Comparison of ENCODE assay signal across 31 cellular contexts in genomic region chr6:2947424-2947823, GRCh38. TPM values are rescaled to one million over a fixed set of nuclear protein-coding genes. Genes with fewer than 3 reads are reported as not detected.
DNase-seq lines count a peak whose midpoint lies in the region; ATAC-seq and TF ChIP-seq lines count a peak whose summit lies in the region.
"Had no signal": no experiment of that assay in that cellular context is flagged by ENCODE, and none has a peak within 500 bp of the region (broad histone marks: within the 10 kb centered on the region; RNA-seq: fewer than 3 reads in every experiment).

No MANE protein-coding gene starts in this region.

- TF ChIP-seq CTCF in colonic mucosa (IDR thresholded peaks at IDR 0.05) (no peak), lung (IDR thresholded peaks at IDR 0.05; ENCODE audit: control extremely low read depth, extremely low read depth) (no peak), coronary artery (IDR thresholded peaks at IDR 0.05) (no peak)

- H3K9ac ChIP-seq in colonic mucosa (ENCODE audit: low read depth in 2 of 2, low read length in 2 of 2) = no peak overlapping the region

- H3K4me3 ChIP-seq in colonic mucosa (no peak overlapping the region), lung (no peak overlapping the region), coronary artery (no peak overlapping the region)
- H3K4me3 ChIP-seq: breast epithelium, MG63, pancreas, right lobe of liver had no signal

- no peak for DNase-seq in activated naive CD8-positive, alpha-beta T cell treated with anti-CD3 and anti-CD28 coated beads for 36 hours
- DNase-seq in activated naive CD8-positive, alpha-beta T cell treated with anti-CD3 and anti-CD28 coated beads, Interleukin-2, amount 50 U/mL, for 24 hours = no peak
- DNase-seq in colonic mucosa (peak; percentile 7), lung (ENCODE audit: low spot score) (peak; percentile 14), coronary artery (ENCODE audit: low spot score) (no peak)
- DNase-seq: activated CD4-positive, alpha-beta T cell treated with anti-CD3 and anti-CD28 coated beads, Interleukin-2, amount 10 ng/mL, durations not matched to agents 24 days and 14 days; activated naive CD4-positive, alpha-beta T cell treated with Interleukin-2 at 50 U/mL for 16 hours; CD8-positive, alpha-beta T cell; DMS 273 treated with DMSO at 0.1 percent for 48 hours; effector memory CD4-positive, alpha-beta T cell; EL; foreskin keratinocyte; hypothalamus; KBM-7; MG63; NCI-H1436; NCI-H2107; NCI-H446 treated with DMSO at 0.1 percent for 48 hours; SW 1271; T-helper 9 cell had no signal

- H3K4me1 ChIP-seq in colonic mucosa = peaks cover under 1% of the 10 kb centered on the region
- peaks cover 4 to 6% of the 10 kb centered on the region in 2 donors for H3K4me1 ChIP-seq in lung (ENCODE audit: control insufficient read depth in 2 of 2, insufficient read depth in 2 of 2, low read length in 2 of 2)
- H3K4me1 ChIP-seq: breast epithelium, foreskin keratinocyte had no signal

- H3K27me3 ChIP-seq in colonic mucosa (no peaks in the 10 kb centered on the region), lung (ENCODE audit: control insufficient read depth, insufficient read depth) (no peaks in the 10 kb centered on the region)
- H3K27me3 ChIP-seq: breast epithelium, foreskin keratinocyte, MG63, pancreas, right lobe of liver had no signal

- H3K27ac ChIP-seq in colonic mucosa = no peak overlapping the region
- no peak overlapping the region for H3K27ac ChIP-seq in lung (ENCODE audit: low read depth in 1 of 2, low read length in 1 of 2)
- H3K27ac ChIP-seq in coronary artery = no peak overlapping the region
- H3K27ac ChIP-seq: breast epithelium, foreskin keratinocyte, pancreas, right lobe of liver had no signal

- H3K9me3 Mint-ChIP-seq in activated naive CD8-positive, alpha-beta T cell treated with anti-CD3 and anti-CD28 coated beads for 36 hours = no peaks in the 10 kb centered on the region
- no peaks in the 10 kb centered on the region for H3K9me3 Mint-ChIP-seq in activated naive CD8-positive, alpha-beta T cell treated with anti-CD3 and anti-CD28 coated beads, Interleukin-2, amount 50 U/mL, for 24 hours
- H3K9me3 Mint-ChIP-seq in stimulated activated memory B cell treated with anti-CD40 and anti-IgM and Interleukin-4, amounts not matched to agents 10 μg/mL and 1 μg/mL and 100 μg/mL, for 72 hours = no peaks in the 10 kb centered on the region
- H3K9me3 Mint-ChIP-seq: stimulated activated naive CD8-positive, alpha-beta T cell treated with anti-CD3 and anti-CD28 coated beads, Interleukin-15, Interleukin-2, amounts not matched to agents 100 ng/mL and 50 ng/mL, for 24 hours had no signal

- H3K36me3 ChIP-seq in colonic mucosa (no peaks in the 10 kb centered on the region), lung (ENCODE audit: control insufficient read depth in 2 of 2, insufficient read depth in 2 of 2, low read length in 2 of 2) (peaks cover 9 to 21% of the 10 kb centered on the region in 2 donors)
- H3K36me3 ChIP-seq: breast epithelium, WERI-Rb-1 had no signal

- no peaks in the 10 kb centered on the region for H3K9me3 ChIP-seq in colonic mucosa
- H3K9me3 ChIP-seq in lung (ENCODE audit: control insufficient read depth in 2 of 2, insufficient read depth in 1 of 2, low read length in 1 of 2) = no peaks in the 10 kb centered on the region
- H3K9me3 ChIP-seq: breast epithelium, MG63, pancreas, right lobe of liver had no signal

- no peak for ATAC-seq in activated naive CD8-positive, alpha-beta T cell treated with anti-CD3 and anti-CD28 coated beads, Interleukin-2, amount 50 U/mL, for 24 hours
- no peak for ATAC-seq in lung (ENCODE audit: insufficient read depth, low FRiP score)
- ATAC-seq in stimulated activated memory B cell treated with anti-CD40 and anti-IgM and Interleukin-4, amounts not matched to agents 10 μg/mL and 1 μg/mL and 100 μg/mL, for 72 hours = no peak
- no peak for ATAC-seq in HG03442 (IDR thresholded peaks at IDR 0.05; ENCODE audit: unreplicated experiment)
- no peak for ATAC-seq in GM19395 (IDR thresholded peaks at IDR 0.05; ENCODE audit: unreplicated experiment)
- ATAC-seq: CD8-positive, alpha-beta T cell; esophagus mucosa; foreskin keratinocyte; natural killer cell treated with Interleukin-12 subunit alpha and Interleukin-12 subunit beta and Interleukin-15 and Interleukin-18, amount 100 ng/mL, for 72 hours; Panc1; pancreas; right lobe of liver had no signal

- no peaks in the 10 kb centered on the region for H3K27me3 Mint-ChIP-seq in activated naive CD8-positive, alpha-beta T cell treated with anti-CD3 and anti-CD28 coated beads for 36 hours
- no peaks in the 10 kb centered on the region for H3K27me3 Mint-ChIP-seq in activated naive CD8-positive, alpha-beta T cell treated with anti-CD3 and anti-CD28 coated beads, Interleukin-2, amount 50 U/mL, for 24 hours
- H3K27me3 Mint-ChIP-seq in stimulated activated memory B cell treated with anti-CD40 and anti-IgM and Interleukin-4, amounts not matched to agents 10 μg/mL and 1 μg/mL and 100 μg/mL, for 72 hours = no peaks in the 10 kb centered on the region
- H3K27me3 Mint-ChIP-seq: natural killer cell treated with Interleukin-12 subunit alpha and Interleukin-12 subunit beta and Interleukin-15 and Interleukin-18, amount 100 ng/mL, for 72 hours; stimulated activated naive CD8-positive, alpha-beta T cell treated with anti-CD3 and anti-CD28 coated beads, Interleukin-15, Interleukin-2, amounts not matched to agents 100 ng/mL and 50 ng/mL, for 24 hours had no signal

- intact Hi-C loops in colonic mucosa (cut with DNase I) = no loop called here

- H3K27ac Mint-ChIP-seq in activated naive CD8-positive, alpha-beta T cell treated with anti-CD3 and anti-CD28 coated beads for 36 hours = peak overlapping the region; percentile 17
- no peak overlapping the region for H3K27ac Mint-ChIP-seq in activated naive CD8-positive, alpha-beta T cell treated with anti-CD3 and anti-CD28 coated beads, Interleukin-2, amount 50 U/mL, for 24 hours
- peak overlapping the region; percentile 20 for H3K27ac Mint-ChIP-seq in stimulated activated memory B cell treated with anti-CD40 and anti-IgM and Interleukin-4, amounts not matched to agents 10 μg/mL and 1 μg/mL and 100 μg/mL, for 72 hours
- H3K27ac Mint-ChIP-seq: activated CD4-positive, alpha-beta T cell treated with anti-CD3 and anti-CD28 coated beads, Interleukin-2, amount 10 ng/mL, durations not matched to agents 24 days and 14 days; CD8-positive, alpha-beta T cell; stimulated activated naive CD8-positive, alpha-beta T cell treated with anti-CD3 and anti-CD28 coated beads, Interleukin-15, Interleukin-2, amounts not matched to agents 100 ng/mL and 50 ng/mL, for 24 hours had no signal

- H3K36me3 Mint-ChIP-seq in activated naive CD8-positive, alpha-beta T cell treated with anti-CD3 and anti-CD28 coated beads for 36 hours = peaks cover 17% of the 10 kb centered on the region
- H3K36me3 Mint-ChIP-seq in activated naive CD8-positive, alpha-beta T cell treated with anti-CD3 and anti-CD28 coated beads, Interleukin-2, amount 50 U/mL, for 24 hours (ENCODE audit: low read depth) = peaks cover 13% of the 10 kb centered on the region
- peaks cover 32% of the 10 kb centered on the region for H3K36me3 Mint-ChIP-seq in stimulated activated memory B cell treated with anti-CD40 and anti-IgM and Interleukin-4, amounts not matched to agents 10 μg/mL and 1 μg/mL and 100 μg/mL, for 72 hours

- H3K4me1 Mint-ChIP-seq in activated naive CD8-positive, alpha-beta T cell treated with anti-CD3 and anti-CD28 coated beads for 36 hours = peaks cover 28% of the 10 kb centered on the region
- H3K4me1 Mint-ChIP-seq in activated naive CD8-positive, alpha-beta T cell treated with anti-CD3 and anti-CD28 coated beads, Interleukin-2, amount 50 U/mL, for 24 hours = peaks cover 38% of the 10 kb centered on the region
- peaks cover 60% of the 10 kb centered on the region for H3K4me1 Mint-ChIP-seq in stimulated activated memory B cell treated with anti-CD40 and anti-IgM and Interleukin-4, amounts not matched to agents 10 μg/mL and 1 μg/mL and 100 μg/mL, for 72 hours

- WGBS in lung, 2 donors = 86 to 96% methylated on average over 6 of the region's 6 CpGs

- no peak overlapping the region for H3K4me3 Mint-ChIP-seq in activated naive CD8-positive, alpha-beta T cell treated with anti-CD3 and anti-CD28 coated beads for 36 hours
- no peak overlapping the region for H3K4me3 Mint-ChIP-seq in activated naive CD8-positive, alpha-beta T cell treated with anti-CD3 and anti-CD28 coated beads, Interleukin-2, amount 50 U/mL, for 24 hours
- H3K4me3 Mint-ChIP-seq in stimulated activated memory B cell treated with anti-CD40 and anti-IgM and Interleukin-4, amounts not matched to agents 10 μg/mL and 1 μg/mL and 100 μg/mL, for 72 hours = no peak overlapping the region
- H3K4me3 Mint-ChIP-seq: activated CD4-positive, alpha-beta T cell treated with anti-CD3 and anti-CD28 coated beads, Interleukin-2, amount 10 ng/mL, durations not matched to agents 24 days and 14 days; CD8-positive, alpha-beta T cell; natural killer cell treated with Interleukin-12 subunit alpha and Interleukin-12 subunit beta and Interleukin-15 and Interleukin-18, amount 100 ng/mL, for 72 hours; stimulated activated naive CD8-positive, alpha-beta T cell treated with anti-CD3 and anti-CD28 coated beads, Interleukin-15, Interleukin-2, amounts not matched to agents 100 ng/mL and 50 ng/mL, for 24 hours had no signal

RNA-seq across cellular contexts. Expression of gene SERPINB6, which starts 23.9 kb away (rescaled TPM):
- 10 to 100 TPM; 54.9 to 56.0 TPM for total RNA-seq in activated naive CD8-positive, alpha-beta T cell treated with anti-CD3 and anti-CD28 coated beads for 36 hours
- total RNA-seq in colonic mucosa (100 to 1,000 TPM; 139 to 285 TPM), lung (100 to 1,000 TPM; 113 to 155 TPM)
- 100 to 1,000 TPM; 126 to 129 TPM for polyA plus RNA-seq in lung

RNA-seq across cellular contexts. Expression of gene SERPINB9, which starts 44.3 kb away (rescaled TPM):
- 10 to 100 TPM; 51.3 to 51.4 TPM for total RNA-seq in activated naive CD8-positive, alpha-beta T cell treated with anti-CD3 and anti-CD28 coated beads for 36 hours
- total RNA-seq in colonic mucosa (1 to 10 TPM; 5.5 to 6.5 TPM), lung (10 to 100 TPM; 14.0 to 33.3 TPM)
- polyA plus RNA-seq in lung = 10 to 100 TPM in 1 of 2 donors, 1 to 10 TPM in 1; 5.4 to 36.1 TPM

RNA-seq across cellular contexts. Expression of gene NQO2, which starts 52.3 kb away (rescaled TPM):
- total RNA-seq in activated naive CD8-positive, alpha-beta T cell treated with anti-CD3 and anti-CD28 coated beads for 36 hours = 10 to 100 TPM; 12.8 to 13.7 TPM
- 10 to 100 TPM; 14.1 to 19.0 TPM for total RNA-seq in colonic mucosa
- 10 to 100 TPM in 1 of 2 donors, 1 to 10 TPM in 1; 9.4 to 47.1 TPM for total RNA-seq in lung
- polyA plus RNA-seq in lung = 10 to 100 TPM; 42.6 to 43.7 TPM

Comparison
In these comparisons a context has a peak if more than half of its experiments do, and no peak if none do; other contexts are left out.
1. DNase-seq: peak in colonic mucosa (single experiment) and lung (single experiment); none in activated naive CD8-positive, alpha-beta T cell treated with anti-CD3 and anti-CD28 coated beads for 36 hours (single experiment), activated naive CD8-positive, alpha-beta T cell treated with anti-CD3 and anti-CD28 coated beads, Interleukin-2, amount 50 U/mL, for 24 hours (single experiment) and coronary artery (single experiment).